8 cellular contexts compared by ENCODE assay signal in the genomic region with DNA sequence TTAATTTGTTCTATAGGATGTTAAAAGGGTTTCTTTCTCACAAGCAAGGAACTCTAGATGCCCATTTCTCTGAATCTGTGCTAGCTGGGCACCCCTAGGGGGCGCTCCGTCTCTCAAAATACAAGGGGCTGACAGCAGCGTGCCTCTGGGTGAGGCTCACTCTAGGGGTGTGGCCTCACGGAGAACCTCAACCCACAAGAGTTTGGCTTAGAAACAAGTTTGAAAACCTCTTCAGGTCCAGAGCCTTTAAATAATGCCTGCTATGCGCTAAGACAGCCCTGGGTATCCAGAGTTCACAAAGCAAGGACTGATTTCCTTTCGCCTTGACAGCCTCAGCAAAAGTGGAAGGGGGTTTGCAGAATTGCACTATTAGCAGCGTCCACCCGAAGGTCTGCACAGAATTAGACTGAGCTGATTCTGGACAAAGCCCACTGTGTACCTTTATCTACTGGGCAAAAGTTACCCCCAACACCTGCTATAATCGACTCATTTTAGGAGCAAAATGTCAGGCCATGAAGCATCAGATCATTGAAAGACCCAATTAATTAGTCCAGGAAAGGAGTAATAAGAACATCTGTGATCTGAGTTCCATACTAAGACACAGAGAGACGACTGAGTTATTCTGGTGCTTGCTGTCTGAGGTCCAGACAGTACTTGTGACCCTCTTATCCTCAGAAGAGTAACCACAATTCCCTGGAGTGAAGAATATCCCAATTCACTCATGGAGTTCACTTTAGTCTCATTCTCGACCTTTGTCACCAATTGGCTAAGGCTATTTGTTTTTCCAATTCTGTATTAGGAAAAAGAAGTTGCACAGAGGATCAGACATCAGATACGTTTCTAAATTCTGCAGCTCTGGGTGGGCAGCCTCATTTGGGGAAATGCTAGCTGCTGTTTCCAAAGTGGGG. TPM values are rescaled to one million over a fixed set of nuclear protein-coding genes. Genes with fewer than 3 reads are reported as not detected.
DNase-seq lines count a peak whose midpoint lies in the region; ATAC-seq and TF ChIP-seq lines count a peak whose summit lies in the region.

No MANE protein-coding gene starts in this region.

- H3K36me3 Mint-ChIP-seq in activated T-helper 1 cell treated with anti-CD3 and anti-CD28 coated beads, Interleukin-12 subunit alpha, Interleukin-12 subunit beta, Interleukin-2, Interleukin-4 antibody, amounts not matched to agents 30 ng/mL and 10 ng/mL and 1 ng/mL, durations not matched to agents 14 hours and 24 hours and 36 hours (ENCODE audit: low read depth), result no peaks in the 10 kb centered on the region
- H3K36me3 Mint-ChIP-seq in naive thymus-derived CD4-positive, alpha-beta T cell, result no peaks in the 10 kb centered on the region
- no peaks in the 10 kb centered on the region for H3K36me3 Mint-ChIP-seq in stimulated activated effector memory CD8-positive, alpha-beta T cell treated with anti-CD3 and anti-CD28 coated beads, Interleukin-12 subunit alpha, Interleukin-12 subunit beta, amount 100 ng/mL, for 72 hours

- H3K27ac ChIP-seq in Peyer's patch (peak overlapping the region; percentile 4 to 81 (median 63)), fibroblast of lung (ENCODE audit: insufficient read depth, low read length) (peak overlapping the region; percentile 99)
- no peak overlapping the region for H3K27ac ChIP-seq in naive thymus-derived CD4-positive, alpha-beta T cell (ENCODE audit: low read depth, low read length)

- intact Hi-C loops in activated T-helper 1 cell treated with anti-CD3 and anti-CD28 coated beads, Interleukin-12 subunit alpha, Interleukin-12 subunit beta, Interleukin-2, Interleukin-4 antibody, amounts not matched to agents 30 ng/mL and 10 ng/mL and 1 ng/mL, durations not matched to agents 14 hours and 24 hours and 36 hours (cut with micrococcal nuclease), result loop anchor here (1.0 to 10.0 kb wide), 8 partner anchors 37 to 1007 kb away; no protein-coding TSS in a partner anchor
- intact Hi-C loops in naive thymus-derived CD4-positive, alpha-beta T cell (cut with micrococcal nuclease), result loop anchor here (1.0 to 10.0 kb wide), 12 partner anchors 8 to 1007 kb away; a partner anchor contains a TSS

- H3K4me3 ChIP-seq in Jurkat, Clone E6-1 (ENCODE audit: low read length), result no peak overlapping the region
- H3K4me3 ChIP-seq in Peyer's patch (peak overlapping the region; percentile 24 to 52 (median 42)), fibroblast of lung (replicated peaks in 1 of 4; ENCODE audit: control extremely low read depth in 1 of 4, insufficient read depth in 1 of 4, low read depth in 3 of 4, low read length in 4 of 4) (peak overlapping the region; percentile 74 to 98 (median 90))
- H3K4me3 ChIP-seq in naive thymus-derived CD4-positive, alpha-beta T cell (ENCODE audit: low read length), result peak overlapping the region; percentile 33

- H2AFZ ChIP-seq in fibroblast of lung (ENCODE audit: low read length), result no peak overlapping the region

- H3K27me3 ChIP-seq in Peyer's patch (no peaks in the 10 kb centered on the region), fibroblast of lung (ENCODE audit: control insufficient read depth, insufficient read depth, low read length) (no peaks in the 10 kb centered on the region)
- H3K27me3 ChIP-seq in naive thymus-derived CD4-positive, alpha-beta T cell (ENCODE audit: control insufficient read depth in 2 of 2, insufficient read depth in 2 of 2, low read length in 2 of 2), result peaks cover 14 to 23% of the 10 kb centered on the region in 2 donors

- POLR2A ChIA-PET in naive thymus-derived CD4-positive, alpha-beta T cell (lab: Charles Lee), result no interaction called here

- H3K9me3 ChIP-seq in Peyer's patch (no peaks in the 10 kb centered on the region), fibroblast of lung (ENCODE audit: control insufficient read depth, insufficient read depth, low read depth, low read length) (no peaks in the 10 kb centered on the region)
- no peaks in the 10 kb centered on the region for H3K9me3 ChIP-seq in naive thymus-derived CD4-positive, alpha-beta T cell (ENCODE audit: control insufficient read depth in 2 of 3, low read length in 3 of 3)

- H3K27me3 Mint-ChIP-seq in activated T-helper 1 cell treated with anti-CD3 and anti-CD28 coated beads, Interleukin-12 subunit alpha, Interleukin-12 subunit beta, Interleukin-2, Interleukin-4 antibody, amounts not matched to agents 30 ng/mL and 10 ng/mL and 1 ng/mL, durations not matched to agents 14 hours and 24 hours and 36 hours (ENCODE audit: insufficient read depth), result peaks cover 53% of the 10 kb centered on the region
- H3K27me3 Mint-ChIP-seq in naive thymus-derived CD4-positive, alpha-beta T cell, result peaks cover 46 to 66% (median 56%) of the 10 kb centered on the region in 5 donors

- TF ChIP-seq CTCF in Peyer's patch (IDR thresholded peaks at IDR 0.05) (peak; percentile 50 to 89 (median 78)), fibroblast of lung (conservative IDR thresholded peaks at IDR 0.05 in 1 of 2, IDR thresholded peaks at IDR 0.05 in 1 of 2; ENCODE audit: low read depth in 1 of 2, low read length in 2 of 2) (peak; percentile 97 to 98)

- peak; percentile 92 for ATAC-seq in GM21717 (IDR thresholded peaks at IDR 0.05; ENCODE audit: unreplicated experiment)
- peak; percentile 100 for ATAC-seq in naive thymus-derived CD4-positive, alpha-beta T cell
- peak; percentile 96 for ATAC-seq in stimulated activated effector memory CD8-positive, alpha-beta T cell treated with anti-CD3 and anti-CD28 coated beads, Interleukin-12 subunit alpha, Interleukin-12 subunit beta, amount 100 ng/mL, for 72 hours

- peaks cover 36% of the 10 kb centered on the region for H3K79me2 ChIP-seq in fibroblast of lung (ENCODE audit: control insufficient read depth, insufficient read depth, low read length)

- no peaks in the 10 kb centered on the region for H3K36me3 ChIP-seq in Peyer's patch
- H3K36me3 ChIP-seq in fibroblast of lung (ENCODE audit: control insufficient read depth, insufficient read depth, low read length), result no peaks in the 10 kb centered on the region
- H3K36me3 ChIP-seq in naive thymus-derived CD4-positive, alpha-beta T cell (ENCODE audit: control insufficient read depth in 2 of 3, insufficient read depth in 3 of 3, low read length in 3 of 3), result no peaks in the 10 kb centered on the region

- H3K4me1 Mint-ChIP-seq in activated T-helper 1 cell treated with anti-CD3 and anti-CD28 coated beads, Interleukin-12 subunit alpha, Interleukin-12 subunit beta, Interleukin-2, Interleukin-4 antibody, amounts not matched to agents 30 ng/mL and 10 ng/mL and 1 ng/mL, durations not matched to agents 14 hours and 24 hours and 36 hours (ENCODE audit: low read depth), result peaks cover 20% of the 10 kb centered on the region
- peaks cover 7 to 24% (median 21%) of the 10 kb centered on the region in 7 donors for H3K4me1 Mint-ChIP-seq in naive thymus-derived CD4-positive, alpha-beta T cell
- H3K4me1 Mint-ChIP-seq in stimulated activated effector memory CD8-positive, alpha-beta T cell treated with anti-CD3 and anti-CD28 coated beads, Interleukin-12 subunit alpha, Interleukin-12 subunit beta, amount 100 ng/mL, for 72 hours, result peaks cover 9% of the 10 kb centered on the region

- no peaks in the 10 kb centered on the region for H4K20me1 ChIP-seq in fibroblast of lung (ENCODE audit: control insufficient read depth, extremely low read depth, insufficient read depth, low read length)

- peak overlapping the region; percentile 81 for H3K4me3 Mint-ChIP-seq in activated T-helper 1 cell treated with anti-CD3 and anti-CD28 coated beads, Interleukin-12 subunit alpha, Interleukin-12 subunit beta, Interleukin-2, Interleukin-4 antibody, amounts not matched to agents 30 ng/mL and 10 ng/mL and 1 ng/mL, durations not matched to agents 14 hours and 24 hours and 36 hours
- H3K4me3 Mint-ChIP-seq in naive thymus-derived CD4-positive, alpha-beta T cell, result peak overlapping the region; percentile 68 to 83 (median 80)
- peak overlapping the region; percentile 67 for H3K4me3 Mint-ChIP-seq in stimulated activated effector memory CD8-positive, alpha-beta T cell treated with anti-CD3 and anti-CD28 coated beads, Interleukin-12 subunit alpha, Interleukin-12 subunit beta, amount 100 ng/mL, for 72 hours

- peak overlapping the region; percentile 79 for H3K4me2 ChIP-seq in fibroblast of lung (ENCODE audit: extremely low read depth, insufficient read depth, low read length)

- peak; percentile 96 for DNase-seq in DMS53 (lab: John Stamatoyannopoulos, UW)
- peak; percentile 79 for DNase-seq in Jurkat, Clone E6-1 (ENCODE audit: low read depth, low spot score)
- DNase-seq in Peyer's patch, result peak; percentile 82 to 94 (median 87)
- DNase-seq in activated T-helper 1 cell treated with anti-CD3 and anti-CD28 coated beads, Interleukin-12 subunit alpha, Interleukin-12 subunit beta, Interleukin-2, Interleukin-4 antibody, amounts not matched to agents 30 ng/mL and 10 ng/mL and 1 ng/mL, durations not matched to agents 14 hours and 24 hours and 36 hours (ENCODE audit: low spot score), result peak; percentile 77
- DNase-seq in fibroblast of lung (ENCODE audit: low read depth in 2 of 2), result peak; percentile 93 to 97
- peak; percentile 73 to 88 (median 84) for DNase-seq in naive thymus-derived CD4-positive, alpha-beta T cell
- DNase-seq in stimulated activated effector memory CD8-positive, alpha-beta T cell treated with anti-CD3 and anti-CD28 coated beads, Interleukin-12 subunit alpha, Interleukin-12 subunit beta, amount 100 ng/mL, for 72 hours (ENCODE audit: low spot score in 2 of 2), result peak; percentile 71 to 86

- H3K27ac Mint-ChIP-seq in activated T-helper 1 cell treated with anti-CD3 and anti-CD28 coated beads, Interleukin-12 subunit alpha, Interleukin-12 subunit beta, Interleukin-2, Interleukin-4 antibody, amounts not matched to agents 30 ng/mL and 10 ng/mL and 1 ng/mL, durations not matched to agents 14 hours and 24 hours and 36 hours, result no peak overlapping the region
- no peak overlapping the region for H3K27ac Mint-ChIP-seq in naive thymus-derived CD4-positive, alpha-beta T cell
- no peak overlapping the region for H3K27ac Mint-ChIP-seq in stimulated activated effector memory CD8-positive, alpha-beta T cell treated with anti-CD3 and anti-CD28 coated beads, Interleukin-12 subunit alpha, Interleukin-12 subunit beta, amount 100 ng/mL, for 72 hours

- TF ChIP-seq POLR2A in Peyer's patch (IDR thresholded peaks at IDR 0.05), result no peak

- CTCF ChIA-PET in naive thymus-derived CD4-positive, alpha-beta T cell (lab: Charles Lee), result interaction anchor here (0.6 to 7.2 kb wide), 13 partner anchors 9 to 219 kb away, joined by 3 to 69 read pairs (median 4); no protein-coding TSS in a partner anchor

- H3K9ac ChIP-seq in fibroblast of lung (ENCODE audit: insufficient read depth, low read length), result peak overlapping the region; percentile 51

- no peaks in the 10 kb centered on the region for H3K9me3 Mint-ChIP-seq in activated T-helper 1 cell treated with anti-CD3 and anti-CD28 coated beads, Interleukin-12 subunit alpha, Interleukin-12 subunit beta, Interleukin-2, Interleukin-4 antibody, amounts not matched to agents 30 ng/mL and 10 ng/mL and 1 ng/mL, durations not matched to agents 14 hours and 24 hours and 36 hours
- H3K9me3 Mint-ChIP-seq in naive thymus-derived CD4-positive, alpha-beta T cell, result no peaks in the 10 kb centered on the region
- H3K9me3 Mint-ChIP-seq in stimulated activated effector memory CD8-positive, alpha-beta T cell treated with anti-CD3 and anti-CD28 coated beads, Interleukin-12 subunit alpha, Interleukin-12 subunit beta, amount 100 ng/mL, for 72 hours, result no peaks in the 10 kb centered on the region

- H3K4me1 ChIP-seq in Peyer's patch (peaks cover 0 to 13% (median 2%) of the 10 kb centered on the region in 4 donors), fibroblast of lung (ENCODE audit: control insufficient read depth, extremely low read depth, insufficient read depth, low read length) (peaks cover 2% of the 10 kb centered on the region)
- peaks cover 12 to 14% of the 10 kb centered on the region in 2 donors for H3K4me1 ChIP-seq in naive thymus-derived CD4-positive, alpha-beta T cell (ENCODE audit: control insufficient read depth in 2 of 2, insufficient read depth in 2 of 2, low read length in 2 of 2)

RNA-seq across cellular contexts. Expression of a gene that starts 0.6 kb away (rescaled TPM):
- 0.87 TPM for polyA plus RNA-seq in Jurkat, Clone E6-1 (2012; ENCODE audit: insufficient read depth, insufficient read length)
- total RNA-seq in Peyer's patch (10 to 100 TPM in 2 of 4 donors, 1 to 10 TPM in 2; 4.4 to 50.3 (median 8.5) TPM), fibroblast of lung (84.0 and 196 TPM in 2 replicates)
- total RNA-seq in activated T-helper 1 cell treated with anti-CD3 and anti-CD28 coated beads, Interleukin-12 subunit alpha, Interleukin-12 subunit beta, Interleukin-2, Interleukin-4 antibody, amounts not matched to agents 30 ng/mL and 10 ng/mL and 1 ng/mL, durations not matched to agents 14 hours and 24 hours and 36 hours, result not detected in 2 replicates
- 70.2 and 83.2 TPM in 2 replicates for polyA plus RNA-seq in fibroblast of lung
- 46.2 and 59.8 TPM in 2 replicates for polyA plus RNA-seq in fibroblast of lung (2012)
- polyA minus RNA-seq in fibroblast of lung (ENCODE audit: low replicate concordance), result 142 and 352 TPM in 2 replicates
- total RNA-seq in naive thymus-derived CD4-positive, alpha-beta T cell, result 1 to 10 TPM in 1 of 5 experiments, under 1 TPM in 4; 0.10 to 4.5 (median 0.40) TPM
- polyA plus RNA-seq in naive thymus-derived CD4-positive, alpha-beta T cell, result not detected

RNA-seq across cellular contexts. Expression of a gene that starts 37.4 kb away (rescaled TPM):
- polyA plus RNA-seq in Jurkat, Clone E6-1 (2012; ENCODE audit: insufficient read depth, insufficient read length), result 22.0 TPM
- total RNA-seq in Peyer's patch (10 to 100 TPM; 17.9 to 24.8 (median 22.7) TPM), fibroblast of lung (13.1 and 17.5 TPM in 2 replicates)
- 26.7 and 28.6 TPM in 2 replicates for total RNA-seq in activated T-helper 1 cell treated with anti-CD3 and anti-CD28 coated beads, Interleukin-12 subunit alpha, Interleukin-12 subunit beta, Interleukin-2, Interleukin-4 antibody, amounts not matched to agents 30 ng/mL and 10 ng/mL and 1 ng/mL, durations not matched to agents 14 hours and 24 hours and 36 hours
- 14.5 and 16.6 TPM in 2 replicates for polyA plus RNA-seq in fibroblast of lung
- polyA plus RNA-seq in fibroblast of lung (2012), result 9.7 TPM in 2 replicates
- polyA minus RNA-seq in fibroblast of lung (ENCODE audit: low replicate concordance), result 0.63 and 0.86 TPM in 2 replicates
- 10 to 100 TPM; 26.4 to 36.1 (median 27.7) TPM for total RNA-seq in naive thymus-derived CD4-positive, alpha-beta T cell
- polyA plus RNA-seq in naive thymus-derived CD4-positive, alpha-beta T cell, result 10 to 100 TPM; 29.9 to 35.8 TPM
